18 cellular contexts compared by ENCODE assay signal in the genomic region with DNA sequence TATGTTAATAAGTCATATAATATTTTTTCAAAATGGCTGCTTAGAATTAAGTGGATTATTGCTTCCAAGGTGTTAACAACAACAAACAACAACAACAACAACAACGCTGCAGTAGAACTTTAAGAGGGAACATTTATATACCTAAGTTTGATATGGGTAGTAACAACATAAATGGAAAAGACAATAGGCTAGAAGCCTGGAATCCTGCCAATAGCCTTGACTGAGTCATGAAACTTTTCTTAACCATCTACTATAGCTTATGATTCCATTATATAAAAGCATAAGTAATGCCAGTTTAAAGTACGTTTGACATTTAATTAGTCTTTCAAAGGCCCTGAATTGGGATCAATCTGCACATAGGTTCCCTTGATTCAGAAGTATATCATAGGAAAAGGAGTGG. TPM values are rescaled to one million over a fixed set of nuclear protein-coding genes. Genes with fewer than 3 reads are reported as not detected.
A peak's percentile ranks its signal among the peaks of the same experiment; 100 is the strongest.
DNase-seq lines count a peak whose midpoint lies in the region; ATAC-seq, FAIRE-seq and TF ChIP-seq lines count a peak whose summit lies in the region.
"Had no signal": no experiment of that assay in that cellular context is flagged by ENCODE, and none has a peak within 500 bp of the region (broad histone marks: within the 10 kb centered on the region; RNA-seq: fewer than 3 reads in every experiment).

No MANE protein-coding gene starts in this region.

- FAIRE-seq in endothelial cell of umbilical vein (lab: Jason Lieb, UNC), result no peak
- FAIRE-seq: endometrium had no signal

- peaks cover 50% of the 10 kb centered on the region for H3K36me3 Mint-ChIP-seq in natural killer cell treated with Interleukin-12 subunit alpha and Interleukin-12 subunit beta and Interleukin-15 and Interleukin-18, amount 100 ng/mL, for 72 hours
- peaks cover 12% of the 10 kb centered on the region for H3K36me3 Mint-ChIP-seq in natural killer cell
- H3K36me3 Mint-ChIP-seq in activated CD4-positive, alpha-beta memory T cell treated with anti-CD3 and anti-CD28 coated beads for 36 hours, result peaks cover 78% of the 10 kb centered on the region

- H3K27ac Mint-ChIP-seq in natural killer cell treated with Interleukin-12 subunit alpha and Interleukin-12 subunit beta and Interleukin-15 and Interleukin-18, amount 100 ng/mL, for 72 hours, result peak overlapping the region; percentile 49 to 76
- peak overlapping the region in 1 of 2 donors; percentile 33 for H3K27ac Mint-ChIP-seq in natural killer cell
- H3K27ac Mint-ChIP-seq in activated CD4-positive, alpha-beta memory T cell treated with anti-CD3 and anti-CD28 coated beads for 36 hours, result peak overlapping the region; percentile 76
- H3K27ac Mint-ChIP-seq: HFFc6 had no signal

- no peak overlapping the region for H3K27ac ChIP-seq in endothelial cell of umbilical vein (ENCODE audit: insufficient read depth, low read depth, low read length)
- H3K27ac ChIP-seq: cardiac muscle cell, heart left ventricle, SJSA1, upper lobe of right lung had no signal

- no peaks in the 10 kb centered on the region for H3K79me2 ChIP-seq in endothelial cell of umbilical vein (ENCODE audit: control insufficient read depth, insufficient read depth, low read length)

- BruUV-seq in endothelial cell of umbilical vein (replicated peaks; lab: Mats Ljungman, UMichigan), result no TSS peak

- no peak for TF ChIP-seq POLR2A in endothelial cell of umbilical vein (IDR thresholded peaks at IDR 0.05; ENCODE audit: low read depth, low read length)
- TF ChIP-seq POLR2A in lower leg skin (IDR thresholded peaks at IDR 0.05), result no peak

- H3K4me2 ChIP-seq in endothelial cell of umbilical vein (ENCODE audit: insufficient read depth, low read length), result no peak overlapping the region

- H4K20me1 ChIP-seq in endothelial cell of umbilical vein (replicated peaks; ENCODE audit: control insufficient read depth, extremely low read depth, insufficient read depth, low read length), result no peaks in the 10 kb centered on the region

- no peak for DNase-seq in natural killer cell treated with Interleukin-12 subunit alpha and Interleukin-12 subunit beta and Interleukin-15 and Interleukin-18, amount 100 ng/mL, for 72 hours (ENCODE audit: low spot score)
- DNase-seq in natural killer cell, result no peak
- no peak for DNase-seq in activated CD4-positive, alpha-beta memory T cell treated with anti-CD3 and anti-CD28 coated beads for 36 hours
- peak; percentile 32 for DNase-seq in endothelial cell of umbilical vein (ENCODE audit: low read depth, low spot score)
- peak; percentile 1 for DNase-seq in stromal cell of bone marrow (ENCODE audit: low read depth)
- DNase-seq in lower leg skin (ENCODE audit: low spot score in 2 of 2), result no peak
- DNase-seq: activated T-cell treated with anti-CD3 and anti-CD28 coated beads, Interleukin-2, amount 50 U/mL, for 4 hours; AML-193; heart left ventricle; HFFc6; left colon; naive B cell; upper lobe of right lung had no signal

- H3K4me3 ChIP-seq in endothelial cell of umbilical vein (replicated peaks in 1 of 3; ENCODE audit: insufficient read depth in 1 of 3, low read depth in 1 of 3, low read length in 3 of 3), result no peak overlapping the region
- H3K4me3 ChIP-seq in lower leg skin (ENCODE audit: low read depth, poor library complexity, severe bottlenecking), result no peak overlapping the region
- H3K4me3 ChIP-seq: cardiac muscle cell, heart left ventricle, SJSA1, upper lobe of right lung had no signal

- no peaks in the 10 kb centered on the region for H3K27me3 ChIP-seq in endothelial cell of umbilical vein (ENCODE audit: control insufficient read depth in 2 of 2, insufficient read depth in 2 of 2, low read length in 2 of 2)
- H3K27me3 ChIP-seq: cardiac muscle cell, heart left ventricle, SJSA1, upper lobe of right lung had no signal

- no peaks in the 10 kb centered on the region for H3K27me3 Mint-ChIP-seq in natural killer cell treated with Interleukin-12 subunit alpha and Interleukin-12 subunit beta and Interleukin-15 and Interleukin-18, amount 100 ng/mL, for 72 hours
- no peaks in the 10 kb centered on the region for H3K27me3 Mint-ChIP-seq in natural killer cell (ENCODE audit: low read depth in 2 of 2)
- no peaks in the 10 kb centered on the region for H3K27me3 Mint-ChIP-seq in activated CD4-positive, alpha-beta memory T cell treated with anti-CD3 and anti-CD28 coated beads for 36 hours
- H3K27me3 Mint-ChIP-seq: naive B cell had no signal

- dilution Hi-C loops in endothelial cell of umbilical vein (cut with MboI; ENCODE audit: extremely low pct_ligation_motif_present, low sequenced_read_pairs), result no loop called here

- no peaks in the 10 kb centered on the region for H3K36me3 ChIP-seq in endothelial cell of umbilical vein (ENCODE audit: control insufficient read depth in 2 of 2, extremely low read depth in 1 of 2, insufficient read depth in 2 of 2, low read length in 2 of 2)
- H3K36me3 ChIP-seq: SJSA1 had no signal

- H2AFZ ChIP-seq in endothelial cell of umbilical vein (ENCODE audit: low read depth, low read length), result no peak overlapping the region

- no peaks in the 10 kb centered on the region for H3K9me3 Mint-ChIP-seq in natural killer cell treated with Interleukin-12 subunit alpha and Interleukin-12 subunit beta and Interleukin-15 and Interleukin-18, amount 100 ng/mL, for 72 hours
- no peaks in the 10 kb centered on the region for H3K9me3 Mint-ChIP-seq in natural killer cell
- no peaks in the 10 kb centered on the region for H3K9me3 Mint-ChIP-seq in activated CD4-positive, alpha-beta memory T cell treated with anti-CD3 and anti-CD28 coated beads for 36 hours
- H3K9me3 Mint-ChIP-seq: activated T-cell treated with anti-CD3 and anti-CD28 coated beads, Interleukin-2, amount 50 U/mL, for 4 hours; HFFc6; naive B cell had no signal

- WGBS in lower leg skin, 2 donors, result 64 to 79% methylated on average over 2 of the region's 2 CpGs

- POLR2A ChIA-PET in activated CD4-positive, alpha-beta memory T cell treated with anti-CD3 and anti-CD28 coated beads for 36 hours (lab: Charles Lee), result no interaction called here
- POLR2A ChIA-PET in endothelial cell of umbilical vein (lab: Charles Lee), result no interaction called here

- H3K4me1 ChIP-seq in endothelial cell of umbilical vein (ENCODE audit: control insufficient read depth, extremely low read depth, insufficient read depth, low read length), result no peaks in the 10 kb centered on the region
- H3K4me1 ChIP-seq: SJSA1, upper lobe of right lung had no signal

- no peak for ATAC-seq in natural killer cell treated with Interleukin-12 subunit alpha and Interleukin-12 subunit beta and Interleukin-15 and Interleukin-18, amount 100 ng/mL, for 72 hours
- ATAC-seq in natural killer cell (no peak), HG02884 (IDR thresholded peaks at IDR 0.05; ENCODE audit: unreplicated experiment) (no peak), HG02678 (IDR thresholded peaks at IDR 0.05; ENCODE audit: unreplicated experiment) (no peak)
- ATAC-seq: heart left ventricle, left colon, upper lobe of right lung had no signal

- intact Hi-C loops in natural killer cell (cut with micrococcal nuclease) (loop anchor here (10.0 kb wide), 1 partner anchor 179 kb away; no protein-coding TSS in a partner anchor), endothelial cell of umbilical vein (cut with micrococcal nuclease) (no loop called here), lower leg skin (cut with DNase I; ENCODE audit: low total_unique reads) (no loop called here)
- intact Hi-C loops in activated CD4-positive, alpha-beta memory T cell treated with anti-CD3 and anti-CD28 coated beads for 36 hours (cut with micrococcal nuclease), result no loop called here

- no peak overlapping the region for H3K9ac ChIP-seq in endothelial cell of umbilical vein (replicated peaks; ENCODE audit: extremely low read depth, insufficient read depth, low read length)

- no peaks in the 10 kb centered on the region for H3K9me1 ChIP-seq in endothelial cell of umbilical vein (replicated peaks; ENCODE audit: control insufficient read depth, extremely low read depth, insufficient read depth, low read length)

- H3K4me1 Mint-ChIP-seq in natural killer cell treated with Interleukin-12 subunit alpha and Interleukin-12 subunit beta and Interleukin-15 and Interleukin-18, amount 100 ng/mL, for 72 hours (ENCODE audit: low read depth in 2 of 2), result peaks cover 23 to 34% of the 10 kb centered on the region in 2 donors
- peaks cover 27 to 31% of the 10 kb centered on the region in 2 donors for H3K4me1 Mint-ChIP-seq in natural killer cell
- peaks cover 64% of the 10 kb centered on the region for H3K4me1 Mint-ChIP-seq in activated CD4-positive, alpha-beta memory T cell treated with anti-CD3 and anti-CD28 coated beads for 36 hours (ENCODE audit: low read depth)

- no peak overlapping the region for H3K4me3 Mint-ChIP-seq in natural killer cell treated with Interleukin-12 subunit alpha and Interleukin-12 subunit beta and Interleukin-15 and Interleukin-18, amount 100 ng/mL, for 72 hours
- no peak overlapping the region for H3K4me3 Mint-ChIP-seq in natural killer cell
- no peak overlapping the region for H3K4me3 Mint-ChIP-seq in activated CD4-positive, alpha-beta memory T cell treated with anti-CD3 and anti-CD28 coated beads for 36 hours
- H3K4me3 Mint-ChIP-seq: HFFc6, naive B cell had no signal

- CTCF ChIA-PET in activated CD4-positive, alpha-beta memory T cell treated with anti-CD3 and anti-CD28 coated beads for 36 hours (lab: Charles Lee), result interaction anchor here (0.7 kb wide), 1 partner anchor 8 kb away, joined by 3 read pairs; no protein-coding TSS in a partner anchor
- CTCF ChIA-PET in endothelial cell of umbilical vein (lab: Charles Lee), result no interaction called here

- no peaks in the 10 kb centered on the region for H3K9me3 ChIP-seq in endothelial cell of umbilical vein (replicated peaks; ENCODE audit: control insufficient read depth, insufficient read depth, low read length)
- H3K9me3 ChIP-seq: heart left ventricle, SJSA1, upper lobe of right lung had no signal

- TF ChIP-seq CTCF in natural killer cell (IDR thresholded peaks at IDR 0.05), result no peak
- TF ChIP-seq CTCF in endothelial cell of umbilical vein (IDR thresholded peaks at IDR 0.05; ENCODE audit: extremely low read depth in 1 of 2, insufficient read depth in 1 of 2, low read depth in 1 of 2, low read length in 2 of 2), result no peak
- no peak for TF ChIP-seq CTCF in lower leg skin (IDR thresholded peaks at IDR 0.05)

RNA-seq across cellular contexts. Expression of a gene that starts 31.2 kb away (rescaled TPM):
- total RNA-seq in natural killer cell treated with Interleukin-12 subunit alpha and Interleukin-12 subunit beta and Interleukin-15 and Interleukin-18, amount 100 ng/mL, for 72 hours, result 100 to 1,000 TPM; 401 to 512 TPM
- total RNA-seq in natural killer cell, result 100 to 1,000 TPM; 137 to 162 (median 151) TPM
- 100 to 1,000 TPM; 546 to 561 TPM for total RNA-seq in activated CD4-positive, alpha-beta memory T cell treated with anti-CD3 and anti-CD28 coated beads for 36 hours
- 6.2 and 6.7 TPM in 2 replicates for total RNA-seq in endothelial cell of umbilical vein
- 3.9 and 6.0 TPM in 2 replicates for polyA plus RNA-seq in endothelial cell of umbilical vein
- polyA plus RNA-seq in endothelial cell of umbilical vein (2011; cell fraction: cytosol; rRNA removed), result 5.0 and 7.3 TPM in 2 replicates
- 27.7 and 27.9 TPM in 2 replicates for polyA plus RNA-seq in endothelial cell of umbilical vein (2011; cell fraction: nucleus; rRNA removed)
- polyA plus RNA-seq in endothelial cell of umbilical vein (2012), result 2.5 and 2.8 TPM in 2 replicates
- 11.4 and 24.6 TPM in 2 replicates for polyA minus RNA-seq in endothelial cell of umbilical vein
- polyA minus RNA-seq in endothelial cell of umbilical vein (2011; cell fraction: cytosol; rRNA and poly(A)+ RNA removed), result not detected
- polyA minus RNA-seq in endothelial cell of umbilical vein (2011; cell fraction: nucleus; rRNA and poly(A)+ RNA removed), result 15.5 and 24.6 TPM in 2 replicates
- total RNA-seq in lower leg skin, result 10 to 100 TPM; 16.9 to 33.8 (median 25.7) TPM

Comparison
In these comparisons a context has a peak if more than half of its experiments do, and no peak if none do; other contexts are left out.
1. DNase-seq: peak in endothelial cell of umbilical vein (single experiment) and stromal cell of bone marrow (single experiment); none in natural killer cell treated with Interleukin-12 subunit alpha and Interleukin-12 subunit beta and Interleukin-15 and Interleukin-18, amount 100 ng/mL, for 72 hours (single experiment), natural killer cell (single experiment), activated CD4-positive, alpha-beta memory T cell treated with anti-CD3 and anti-CD28 coated beads for 36 hours (single experiment) and lower leg skin (0 of 2).